In the genomic region with DNA sequence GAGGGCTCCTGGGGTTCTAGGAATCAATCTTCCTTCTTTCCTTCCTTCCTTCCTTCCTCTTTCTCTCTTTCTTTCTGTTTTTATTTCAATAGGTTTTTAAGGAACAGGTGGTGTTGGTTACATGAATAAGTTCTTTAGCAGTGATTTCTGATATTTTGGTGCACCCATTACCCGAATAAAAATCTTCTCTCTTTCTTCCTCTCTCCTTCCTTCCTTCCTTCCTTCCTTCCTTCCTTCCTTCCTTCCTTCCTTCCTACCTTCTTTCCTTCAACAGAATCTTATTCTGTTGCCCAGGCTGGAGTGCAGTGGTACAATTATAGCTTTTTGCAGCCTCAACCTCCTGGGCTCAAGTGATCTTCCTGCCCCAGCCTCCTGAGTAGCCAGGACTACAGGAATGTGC, we compare ENCODE assay signal across 21 cellular contexts. TPM values are rescaled to one million over a fixed set of nuclear protein-coding genes. Genes with fewer than 3 reads are reported as not detected.
DNase-seq lines count a peak whose midpoint lies in the region; FAIRE-seq and TF ChIP-seq lines count a peak whose summit lies in the region.
"Had no signal": no experiment of that assay in that cellular context is flagged by ENCODE, and none has a peak within 500 bp of the region (broad histone marks: within the 10 kb centered on the region; RNA-seq: fewer than 3 reads in every experiment).

No MANE protein-coding gene starts in this region.

- H3K4me1 ChIP-seq in HEK293 (ENCODE audit: control insufficient read depth, insufficient read depth, low read length) (no peaks in the 10 kb centered on the region), endothelial cell of umbilical vein (ENCODE audit: control insufficient read depth, extremely low read depth, insufficient read depth, low read length) (no peaks in the 10 kb centered on the region)
- H3K4me1 ChIP-seq: BE2C, Caco-2 had no signal

- intact Hi-C loops in endothelial cell of umbilical vein (cut with micrococcal nuclease): no loop called here

- CTCF ChIA-PET in HEK293 (lab: Yijun Ruan, JAX) (interaction anchor here (0.7 kb wide), 1 partner anchor 9 kb away, joined by 3 read pairs; no protein-coding TSS in a partner anchor), endothelial cell of umbilical vein (lab: Charles Lee) (no interaction called here)

- H3K36me3 Mint-ChIP-seq in immature natural killer cell: no peaks in the 10 kb centered on the region
- H3K36me3 Mint-ChIP-seq: CD8-positive, alpha-beta T cell had no signal

- no peak overlapping the region for H3K9ac ChIP-seq in endothelial cell of umbilical vein (replicated peaks; ENCODE audit: extremely low read depth, insufficient read depth, low read length)
- H3K9ac ChIP-seq: BLaER1 treated with 17β-estradiol and CSF1 and Interleukin-3, amounts not matched to agents 10 nM and 100 nM had no signal

- no peaks in the 10 kb centered on the region for H3K79me2 ChIP-seq in endothelial cell of umbilical vein (ENCODE audit: control insufficient read depth, insufficient read depth, low read length)

- H3K4me3 ChIP-seq in HEK293 (ENCODE audit: low read depth, low read length) (no peak overlapping the region), endothelial cell of umbilical vein (replicated peaks in 1 of 3; ENCODE audit: insufficient read depth in 1 of 3, low read depth in 1 of 3, low read length in 3 of 3) (no peak overlapping the region)
- H3K4me3 ChIP-seq: BLaER1 treated with 17β-estradiol and CSF1 and Interleukin-3, amounts not matched to agents 10 nM and 100 nM had no signal

- no peaks in the 10 kb centered on the region for H3K36me3 ChIP-seq in HEK293 (ENCODE audit: control insufficient read depth in 2 of 2, insufficient read depth in 1 of 2, low read length in 2 of 2)
- no peaks in the 10 kb centered on the region for H3K36me3 ChIP-seq in endothelial cell of umbilical vein (ENCODE audit: control insufficient read depth in 2 of 2, extremely low read depth in 1 of 2, insufficient read depth in 2 of 2, low read length in 2 of 2)
- H3K36me3 ChIP-seq: BE2C; BLaER1 treated with 17β-estradiol and CSF1 and Interleukin-3, amounts not matched to agents 10 nM and 100 nM had no signal

- peaks cover 2 to 10% (median 4%) of the 10 kb centered on the region in 3 donors for H3K27me3 Mint-ChIP-seq in immature natural killer cell (ENCODE audit: low read depth in 3 of 3)

- H3K4me1 Mint-ChIP-seq in immature natural killer cell: no peaks in the 10 kb centered on the region

- H2AFZ ChIP-seq in endothelial cell of umbilical vein (ENCODE audit: low read depth, low read length): no peak overlapping the region

- no peak overlapping the region for H3K4me2 ChIP-seq in endothelial cell of umbilical vein (ENCODE audit: insufficient read depth, low read length)

- H3K9me3 ChIP-seq in HEK293 (ENCODE audit: control insufficient read depth, insufficient read depth, low read depth, low read length) (no peaks in the 10 kb centered on the region), endothelial cell of umbilical vein (replicated peaks; ENCODE audit: control insufficient read depth, insufficient read depth, low read length) (no peaks in the 10 kb centered on the region)
- H3K9me3 ChIP-seq: BE2C; BLaER1 treated with 17β-estradiol and CSF1 and Interleukin-3, amounts not matched to agents 10 nM and 100 nM; Caco-2 had no signal

- FAIRE-seq in endothelial cell of umbilical vein (lab: Jason Lieb, UNC): peak; percentile 12
- FAIRE-seq: A204.1, D721Med, G401.6, GM12891, GM19239 had no signal

- H3K9me1 ChIP-seq in endothelial cell of umbilical vein (replicated peaks; ENCODE audit: control insufficient read depth, extremely low read depth, insufficient read depth, low read length): no peaks in the 10 kb centered on the region

- H3K27ac Mint-ChIP-seq in immature natural killer cell: no peak overlapping the region
- H3K27ac Mint-ChIP-seq: CD4-positive, alpha-beta T cell; CD8-positive, alpha-beta T cell had no signal

- H3K9me3 Mint-ChIP-seq in immature natural killer cell: no peaks in the 10 kb centered on the region
- H3K9me3 Mint-ChIP-seq: CD4-positive, alpha-beta T cell; CD8-positive, alpha-beta T cell had no signal

- no peak overlapping the region for H3K27ac ChIP-seq in HEK293 (ENCODE audit: extremely low read depth, low read depth, low read length)
- no peak overlapping the region for H3K27ac ChIP-seq in endothelial cell of umbilical vein (ENCODE audit: insufficient read depth, low read depth, low read length)
- H3K27ac ChIP-seq: BLaER1 treated with 17β-estradiol and CSF1 and Interleukin-3, amounts not matched to agents 10 nM and 100 nM; C4-2B had no signal

- no TSS peak for BruUV-seq in endothelial cell of umbilical vein (replicated peaks; lab: Mats Ljungman, UMichigan)

- POLR2A ChIA-PET in HEK293 (lab: Yijun Ruan, JAX) (interaction anchor here (1.1 to 1.6 kb wide), 2 partner anchors 15 to 320 kb away, joined by 4 to 10 read pairs; a partner anchor contains a TSS), endothelial cell of umbilical vein (lab: Charles Lee) (no interaction called here)

- no peak overlapping the region for H3K4me3 Mint-ChIP-seq in immature natural killer cell
- H3K4me3 Mint-ChIP-seq: CD4-positive, alpha-beta T cell; CD8-positive, alpha-beta T cell had no signal

- H4K20me1 ChIP-seq in endothelial cell of umbilical vein (replicated peaks; ENCODE audit: control insufficient read depth, extremely low read depth, insufficient read depth, low read length): no peaks in the 10 kb centered on the region
- H4K20me1 ChIP-seq: BLaER1 treated with 17β-estradiol and CSF1 and Interleukin-3, amounts not matched to agents 10 nM and 100 nM had no signal

- TF ChIP-seq POLR2A in endothelial cell of umbilical vein (IDR thresholded peaks at IDR 0.05; ENCODE audit: low read depth, low read length): no peak

- no peaks in the 10 kb centered on the region for H3K27me3 ChIP-seq in endothelial cell of umbilical vein (ENCODE audit: control insufficient read depth in 2 of 2, insufficient read depth in 2 of 2, low read length in 2 of 2)
- H3K27me3 ChIP-seq: BE2C; BLaER1 treated with 17β-estradiol and CSF1 and Interleukin-3, amounts not matched to agents 10 nM and 100 nM had no signal

- TF ChIP-seq CTCF in HEK293 (tag by site-specific recombination; IDR thresholded peaks at IDR 0.05): no peak
- TF ChIP-seq CTCF in endothelial cell of umbilical vein (IDR thresholded peaks at IDR 0.05; ENCODE audit: extremely low read depth in 1 of 2, insufficient read depth in 1 of 2, low read depth in 1 of 2, low read length in 2 of 2): no peak

- dilution Hi-C loops in endothelial cell of umbilical vein (cut with MboI; ENCODE audit: extremely low pct_ligation_motif_present, low sequenced_read_pairs): no loop called here

- DNase-seq in endothelial cell of umbilical vein (ENCODE audit: low read depth, low spot score) (no peak), immature natural killer cell (no peak)
- no peak for DNase-seq in activated CD8-positive, alpha-beta memory T cell treated with anti-CD3 and anti-CD28 coated beads for 24 hours
- DNase-seq in stimulated activated CD4-positive, alpha-beta T cell treated with anti-CD3 and anti-CD28 coated beads, Interleukin-2, amount 100 ng/mL, for 48 hours: no peak
- DNase-seq: 8988T; ACHN; BE2C; Caco-2; Calu3; CD4-positive, alpha-beta T cell; CD8-positive, alpha-beta T cell; DMS79 treated with DMSO at 0.1 percent for 48 hours; GF-D8 had no signal

TF ChIP-seq in HEK293, 187 proteins besides CTCF, POLR2A, EP300 and RAD21:
- TF ChIP-seq, protein P1, sequence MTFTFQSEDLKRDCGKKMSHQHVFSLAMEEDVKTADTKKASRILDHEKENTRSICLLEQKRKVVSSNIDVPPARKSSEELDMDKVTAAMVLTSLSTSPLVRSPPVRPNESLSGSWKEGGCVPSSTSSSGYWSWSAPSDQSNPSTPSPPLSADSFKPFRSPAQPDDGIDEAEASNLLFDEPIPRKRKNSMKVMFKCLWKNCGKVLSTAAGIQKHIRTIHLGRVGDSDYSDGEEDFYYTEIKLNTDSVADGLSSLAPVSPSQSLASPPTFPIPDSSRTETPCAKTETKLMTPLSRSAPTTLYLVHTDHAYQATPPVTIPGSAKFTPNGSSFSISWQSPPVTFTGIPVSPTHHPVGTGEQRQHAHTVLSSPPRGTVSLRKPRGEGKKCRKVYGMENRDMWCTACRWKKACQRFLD (tag by site-specific recombination; IDR thresholded peaks at IDR 0.05): no peak
- TF ChIP-seq ZNF366 (tag by site-specific recombination; conservative IDR thresholded peaks at IDR 0.05) (peak; percentile 96), ZNF76 (tag by site-specific recombination; IDR thresholded peaks at IDR 0.05; ENCODE audit: borderline replicate concordance, low read depth) (0 out of 2 replicates have a peak, but pooled peaks have one; percentile 18)

TF ChIP-seq in endothelial cell of umbilical vein, 7 proteins besides CTCF, POLR2A, EP300 and RAD21:
- no peak for TF ChIP-seq MYC (IDR thresholded peaks at IDR 0.05; ENCODE audit: low read depth, low read length)
- no peak for TF ChIP-seq FOS (IDR thresholded peaks at IDR 0.05; ENCODE audit: borderline replicate concordance, insufficient read depth, low read length)
- TF ChIP-seq GATA2 (IDR thresholded peaks at IDR 0.05; ENCODE audit: insufficient read depth, insufficient read length, low read depth, low read length): no peak
- no peak for TF ChIP-seq POLR2AphosphoS5 (IDR thresholded peaks at IDR 0.05; ENCODE audit: insufficient read depth, low read depth, low read length)
- no peak for TF ChIP-seq JUN (IDR thresholded peaks at IDR 0.05; ENCODE audit: borderline replicate concordance, insufficient read depth, insufficient read length, low read depth)
- TF ChIP-seq, protein P2, sequence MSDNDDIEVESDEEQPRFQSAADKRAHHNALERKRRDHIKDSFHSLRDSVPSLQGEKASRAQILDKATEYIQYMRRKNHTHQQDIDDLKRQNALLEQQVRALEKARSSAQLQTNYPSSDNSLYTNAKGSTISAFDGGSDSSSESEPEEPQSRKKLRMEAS (IDR thresholded peaks at IDR 0.05; ENCODE audit: insufficient read depth, insufficient read length): no peak
- no peak for TF ChIP-seq EZH2 (IDR thresholded peaks at IDR 0.05; ENCODE audit: borderline replicate concordance, low read depth, low read length, severe bottlenecking)
TF ChIP-seq in endothelial cell of umbilical vein: peak in this region for 0.

RNA-seq across cellular contexts. Expression of a gene that starts 16.0 kb away (rescaled TPM):
- total RNA-seq in endothelial cell of umbilical vein: 26.3 and 28.9 TPM in 2 replicates
- polyA plus RNA-seq in endothelial cell of umbilical vein: 9.2 and 12.8 TPM in 2 replicates
- 18.6 and 20.8 TPM in 2 replicates for polyA plus RNA-seq in endothelial cell of umbilical vein (2011; cell fraction: cytosol; rRNA removed)
- polyA plus RNA-seq in endothelial cell of umbilical vein (2011; cell fraction: nucleus; rRNA removed): 20.8 and 33.2 TPM in 2 replicates
- 38.1 and 43.6 TPM in 2 replicates for polyA plus RNA-seq in endothelial cell of umbilical vein (2012)
- 33.9 and 41.4 TPM in 2 replicates for polyA minus RNA-seq in endothelial cell of umbilical vein
- 27.1 TPM for polyA minus RNA-seq in endothelial cell of umbilical vein (2011; cell fraction: cytosol; rRNA and poly(A)+ RNA removed)
- 35.6 and 40.4 TPM in 2 replicates for polyA minus RNA-seq in endothelial cell of umbilical vein (2011; cell fraction: nucleus; rRNA and poly(A)+ RNA removed)
- 10 to 100 TPM; 15.6 to 24.6 (median 18.1) TPM for polyA plus RNA-seq in immature natural killer cell
